7 cellular contexts compared by ENCODE assay signal in the genomic region with DNA sequence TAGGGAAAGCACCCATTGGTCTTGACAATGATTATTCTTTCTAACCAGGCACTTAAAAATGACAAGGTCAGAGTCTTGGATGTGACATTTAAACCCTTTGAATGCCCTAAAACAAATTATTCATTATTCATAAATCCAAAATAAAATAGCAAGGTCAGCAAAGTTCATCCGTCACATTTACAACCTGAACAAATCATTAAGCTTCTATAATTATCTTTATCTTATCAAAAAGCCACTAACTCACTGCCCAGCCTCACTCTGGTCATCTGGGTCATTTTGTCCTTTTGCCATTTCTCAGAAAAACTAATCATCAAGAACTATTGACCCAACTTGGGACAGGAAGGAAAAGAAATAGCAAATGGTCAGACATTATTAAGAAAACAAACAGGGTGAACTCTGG.
"Had no signal": no experiment of that assay in that cellular context is flagged by ENCODE, and none has a peak within 500 bp of the region (broad histone marks: within the 10 kb centered on the region; RNA-seq: fewer than 3 reads in every experiment).

No MANE protein-coding gene starts in this region.

- H3K36me3 ChIP-seq: HAP-1 had no signal

- ATAC-seq: GM23338, HCT116 had no signal

- H3K27ac ChIP-seq: HL-60 had no signal

- H3K4me3 ChIP-seq: GM23338, HAP-1 had no signal

- H3K9me3 ChIP-seq: HAP-1 had no signal

- H3K4me2 ChIP-seq: GM23338 had no signal

- H2AFZ ChIP-seq: GM23338 had no signal

- DNase-seq: H7, HFFc6, KG1 had no signal
